15 cellular contexts compared by ENCODE assay signal in the genomic region with DNA sequence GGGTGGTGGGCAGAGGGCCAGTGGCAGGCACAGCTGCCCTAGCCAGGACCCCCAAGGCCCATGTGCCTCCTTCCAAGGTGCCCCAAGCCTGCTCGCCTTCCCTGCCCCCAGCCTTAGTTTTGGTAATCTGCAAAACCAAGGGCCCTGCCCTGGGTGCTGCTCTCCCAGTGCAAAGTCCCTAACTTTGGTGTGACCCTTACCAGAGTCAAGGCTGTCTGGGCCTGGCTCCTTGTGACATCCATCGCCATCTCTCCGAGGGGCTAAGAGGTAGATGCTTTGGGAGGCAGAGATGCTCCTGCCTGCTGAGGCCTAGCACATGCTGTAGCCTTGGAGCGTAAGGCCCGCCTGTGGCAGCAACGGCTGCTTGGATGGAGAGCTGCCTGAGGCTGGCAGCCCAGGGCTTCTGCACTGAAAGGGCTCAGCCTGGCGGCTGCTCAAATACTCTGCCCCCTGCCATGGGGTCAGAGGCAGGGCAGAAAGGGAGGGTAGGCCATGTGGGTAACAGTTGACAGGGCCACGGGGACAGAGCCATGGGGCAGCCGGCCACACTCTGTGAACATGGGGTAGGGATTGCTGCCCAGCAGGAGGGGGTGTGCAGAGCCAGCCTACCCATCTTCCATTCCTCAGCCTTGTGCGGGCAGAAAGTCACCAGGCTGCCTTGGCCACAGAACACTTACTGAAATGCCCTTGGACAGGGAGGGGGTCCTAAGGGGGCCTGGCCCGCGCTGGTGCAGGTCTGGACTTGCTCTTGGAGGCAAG. TPM values are rescaled to one million over a fixed set of nuclear protein-coding genes. Genes with fewer than 3 reads are reported as not detected.
DNase-seq lines count a peak whose midpoint lies in the region; ATAC-seq and TF ChIP-seq lines count a peak whose summit lies in the region.
"Had no signal": no experiment of that assay in that cellular context is flagged by ENCODE, and none has a peak within 500 bp of the region (broad histone marks: within the 10 kb centered on the region; RNA-seq: fewer than 3 reads in every experiment).

No MANE protein-coding gene starts in this region.

- TF ChIP-seq CTCF in omental fat pad (IDR thresholded peaks at IDR 0.05), result no peak
- no peak for TF ChIP-seq CTCF in GM13977 (IDR thresholded peaks at IDR 0.05; ENCODE audit: extremely low read depth, insufficient read depth, missing control alignments)

- in situ Hi-C loops in G401 (cut with HindIII; ENCODE audit: low sequenced_read_pairs), result no loop called here
- in situ Hi-C loops in GM13977 (cut with MboI; ENCODE audit: low pct_unique_long_range_greater_than_20kb, low sequenced_read_pairs, unreplicated experiment), result no loop called here

- no peak for ATAC-seq in omental fat pad (ENCODE audit: low FRiP score)
- ATAC-seq: HCT116, PC-3 had no signal

- DNase-seq in DMS 273 (lab: John Stamatoyannopoulos, UW; ENCODE audit: unreplicated experiment) (peak; percentile 64), DMS 273 treated with DMSO at 0.1 percent for 48 hours (lab: John Stamatoyannopoulos, UW) (no peak), G401 (ENCODE audit: low spot score) (peak; percentile 59), globus pallidus (ENCODE audit: low spot score) (peak; percentile 54), omental fat pad (ENCODE audit: low spot score) (peak; percentile 8), SHP77 (lab: John Stamatoyannopoulos, UW) (no peak), GM13977 (ENCODE audit: low spot score) (no peak)
- no peak for DNase-seq in stimulated activated CD4-positive, alpha-beta T cell treated with anti-CD3 and anti-CD28 coated beads, Interleukin-2, amount 100 ng/mL, for 48 hours
- DNase-seq: DMS53, KBM-7, NCI-H1048, NCI-H226, NCI-H526, PC-3 had no signal

RNA-seq across cellular contexts. Expression of a gene that starts 17.9 kb away (rescaled TPM):
- total RNA-seq in G401 (2014; rRNA removed; shearing (Covaris generic)), result 1.4 TPM in 1 of 2 replicates, not detected in the other
- not detected for total RNA-seq in omental fat pad
- total RNA-seq: PC-3 had no signal

RNA-seq across cellular contexts. Expression of a gene that starts 30.2 kb away (rescaled TPM):
- not detected in 2 replicates for total RNA-seq in G401 (2014; rRNA removed; shearing (Covaris generic))
- total RNA-seq in omental fat pad, result 1 to 10 TPM in 2 of 4 donors, under 1 TPM in 2; 0.38 to 3.9 (median 1.1) TPM
- total RNA-seq: PC-3 had no signal

RNA-seq across cellular contexts. Expression of a gene that starts 35.7 kb away (rescaled TPM):
- total RNA-seq in G401 (2014; rRNA removed; shearing (Covaris generic)), result 253 and 270 TPM in 2 replicates
- total RNA-seq in omental fat pad, result 10 to 100 TPM; 41.9 to 71.3 (median 44.2) TPM

RNA-seq across cellular contexts. Expression of a gene that starts 41.7 kb away (rescaled TPM):
- 93.8 and 96.2 TPM in 2 replicates for total RNA-seq in G401 (2014; rRNA removed; shearing (Covaris generic))
- total RNA-seq in omental fat pad, result 10 to 100 TPM; 48.3 to 75.8 (median 54.4) TPM

RNA-seq across cellular contexts. Expression of a gene that starts 54.9 kb away (rescaled TPM):
- 0.27 and 0.43 TPM in 2 replicates for total RNA-seq in G401 (2014; rRNA removed; shearing (Covaris generic))
- 100 to 1,000 TPM in 3 of 4 donors, 10 to 100 TPM in 1; 64.9 to 209 (median 163) TPM for total RNA-seq in omental fat pad
- total RNA-seq: PC-3 had no signal

Comparison
In these comparisons a context has a peak if more than half of its experiments do, and no peak if none do; other contexts are left out.
1. DNase-seq: peak in DMS 273 (single experiment), G401 (single experiment), globus pallidus (single experiment) and omental fat pad (single experiment); none in DMS 273 treated with DMSO at 0.1 percent for 48 hours (single experiment), SHP77 (0 of 2), GM13977 (single experiment) and stimulated activated CD4-positive, alpha-beta T cell treated with anti-CD3 and anti-CD28 coated beads, Interleukin-2, amount 100 ng/mL, for 48 hours (0 of 2).